Comparison of ENCODE assay signal across 1 cellular context in the genomic region with DNA sequence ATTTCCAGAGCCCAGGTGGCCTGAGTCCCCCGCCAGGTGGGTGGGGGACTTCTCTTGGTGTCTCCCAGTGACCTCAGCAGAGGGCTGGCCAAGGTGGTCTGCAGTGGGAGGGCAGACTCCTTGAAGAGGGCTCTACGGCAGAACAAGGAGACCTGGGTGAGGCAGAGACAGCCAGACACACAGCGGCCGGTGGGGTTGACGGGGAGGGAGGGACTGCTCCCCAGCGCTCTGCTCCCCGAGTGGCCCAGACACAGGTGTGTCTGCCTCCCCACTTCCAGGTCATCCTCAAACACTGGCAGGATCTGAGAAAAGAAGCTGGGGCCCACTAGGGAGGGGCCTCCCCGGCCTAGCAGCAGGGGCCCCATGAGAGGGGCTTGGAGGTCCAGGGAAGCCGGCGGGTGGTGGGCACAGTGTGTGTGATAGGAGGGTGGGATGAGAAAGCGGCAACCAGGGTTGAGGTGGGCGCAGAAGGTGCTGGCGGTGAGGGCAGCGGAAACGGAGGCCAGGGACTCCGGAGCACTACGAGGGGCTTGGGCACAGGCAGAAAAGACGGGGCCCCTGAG.
TF ChIP-seq lines count a peak whose summit lies in the region.

No MANE protein-coding gene starts in this region.

TF ChIP-seq in H1, 55 proteins besides CTCF, POLR2A, EP300 and RAD21:
- no peak for TF ChIP-seq CHD2 (IDR thresholded peaks at IDR 0.05; ENCODE audit: low read length)
- no peak for TF ChIP-seq POLR2AphosphoS5 (IDR thresholded peaks at IDR 0.05; ENCODE audit: low read depth, low read length)
- TF ChIP-seq, protein P1, sequence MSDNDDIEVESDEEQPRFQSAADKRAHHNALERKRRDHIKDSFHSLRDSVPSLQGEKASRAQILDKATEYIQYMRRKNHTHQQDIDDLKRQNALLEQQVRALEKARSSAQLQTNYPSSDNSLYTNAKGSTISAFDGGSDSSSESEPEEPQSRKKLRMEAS (IDR thresholded peaks at IDR 0.05), result no peak
- TF ChIP-seq ASH2L (IDR thresholded peaks at IDR 0.05; ENCODE audit: low read length), result no peak
- TF ChIP-seq JUN (IDR thresholded peaks at IDR 0.05; ENCODE audit: low read depth, low read length), result no peak
- TF ChIP-seq CTBP2 (IDR thresholded peaks at IDR 0.05; ENCODE audit: borderline replicate concordance, insufficient read depth, insufficient read length, low read length), result no peak
- TF ChIP-seq POU5F1 (IDR thresholded peaks at IDR 0.05; ENCODE audit: low read depth, low read length), result no peak
- no peak for TF ChIP-seq HDAC6 (IDR thresholded peaks at IDR 0.05; ENCODE audit: low read depth, low read length)
- TF ChIP-seq RFX5 (IDR thresholded peaks at IDR 0.05; ENCODE audit: borderline replicate concordance, low read depth, low read length), result no peak
- no peak for TF ChIP-seq BACH1 (IDR thresholded peaks at IDR 0.05; ENCODE audit: low read length)
- no peak for TF ChIP-seq ZNF274 (IDR thresholded peaks at IDR 0.05; ENCODE audit: borderline replicate concordance, extremely low read depth, low read length)
